In the genomic region with DNA sequence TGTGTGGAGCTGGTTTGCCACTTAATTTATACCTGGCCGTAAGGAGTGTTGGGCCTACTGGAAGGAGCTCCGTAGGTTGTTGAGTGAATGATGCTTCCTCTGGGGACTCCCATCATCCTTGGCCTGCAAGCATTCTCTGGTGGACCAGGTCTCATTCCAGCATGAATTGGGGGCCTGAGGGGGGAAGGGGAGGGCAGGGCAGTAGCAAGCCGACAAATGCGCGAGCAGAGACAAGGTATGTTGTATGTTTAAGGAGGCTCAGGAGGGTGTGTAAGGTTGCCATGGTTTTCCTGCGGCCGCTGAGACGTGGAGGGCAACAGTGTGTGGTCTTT, we compare ENCODE assay signal across 8 cellular contexts. TPM values are rescaled to one million over a fixed set of nuclear protein-coding genes. Genes with fewer than 3 reads are reported as not detected.
DNase-seq lines count a peak whose midpoint lies in the region; ATAC-seq lines count a peak whose summit lies in the region.

No MANE protein-coding gene starts in this region.

- H3K36me3 ChIP-seq in iPS-18a (ENCODE audit: control insufficient read depth, low read depth, low read length) = peaks cover 27% of the 10 kb centered on the region
- H3K36me3 ChIP-seq in stomach smooth muscle (ENCODE audit: control insufficient read depth in 2 of 2, insufficient read depth in 2 of 2, low read length in 2 of 2) = peaks cover 32 to 35% of the 10 kb centered on the region in 2 donors

- H3K4me1 ChIP-seq in iPS-18a (ENCODE audit: control insufficient read depth, low read depth, low read length) (peaks cover 9% of the 10 kb centered on the region), stomach smooth muscle (ENCODE audit: control insufficient read depth, insufficient read depth, low read length) (peaks cover 20% of the 10 kb centered on the region)

- peak; percentile 14 for DNase-seq in activated naive CD4-positive, alpha-beta T cell treated with anti-CD3 and anti-CD28 coated beads for 36 hours
- no peak for DNase-seq in activated naive CD4-positive, alpha-beta T cell treated with Interleukin-2 at 50 U/mL for 16 hours
- no peak for DNase-seq in activated naive CD4-positive, alpha-beta T cell treated with anti-CD3 and anti-CD28 coated beads, Interleukin-2, amount 50 U/mL, for 72 hours (ENCODE audit: low spot score in 2 of 2)
- DNase-seq in GM19240 (ENCODE audit: insufficient read length, low spot score) = no peak

- H3K9me3 Mint-ChIP-seq in activated naive CD4-positive, alpha-beta T cell treated with anti-CD3 and anti-CD28 coated beads for 36 hours = peaks cover 48% of the 10 kb centered on the region
- peaks cover 23 to 33% of the 10 kb centered on the region in 2 donors for H3K9me3 Mint-ChIP-seq in activated naive CD4-positive, alpha-beta T cell treated with anti-CD3 and anti-CD28 coated beads, Interleukin-2, amount 50 U/mL, for 72 hours

- H3K27ac ChIP-seq in iPS-18a (ENCODE audit: low read length) (no peak overlapping the region), stomach smooth muscle (ENCODE audit: low read length) (peak overlapping the region; percentile 89)

- ATAC-seq in activated naive CD4-positive, alpha-beta T cell treated with anti-CD3 and anti-CD28 coated beads, Interleukin-2, amount 50 U/mL, for 72 hours = peak in 1 of 2 donors; percentile 6
- ATAC-seq in GM21367 (IDR thresholded peaks at IDR 0.05; ENCODE audit: unreplicated experiment) (no peak), HG03520 (IDR thresholded peaks at IDR 0.05; ENCODE audit: unreplicated experiment) (no peak)

- H3K4me1 Mint-ChIP-seq in activated naive CD4-positive, alpha-beta T cell treated with anti-CD3 and anti-CD28 coated beads for 36 hours (ENCODE audit: low read depth) = peaks cover 20% of the 10 kb centered on the region

- peak overlapping the region; percentile 93 for H3K4me3 Mint-ChIP-seq in activated naive CD4-positive, alpha-beta T cell treated with anti-CD3 and anti-CD28 coated beads for 36 hours

- H3K27me3 ChIP-seq in iPS-18a (ENCODE audit: control insufficient read depth, insufficient read depth, low read length) (no peaks in the 10 kb centered on the region), stomach smooth muscle (ENCODE audit: control insufficient read depth in 1 of 2, insufficient read depth in 2 of 2, low read length in 2 of 2) (no peaks in the 10 kb centered on the region)

- H3K9ac ChIP-seq in iPS-18a (ENCODE audit: low read length) = peak overlapping the region; percentile 66
- peak overlapping the region; percentile 94 to 95 for H3K9ac ChIP-seq in stomach smooth muscle (ENCODE audit: low read length in 2 of 2)

- intact Hi-C loops in activated naive CD4-positive, alpha-beta T cell treated with anti-CD3 and anti-CD28 coated beads for 36 hours (cut with micrococcal nuclease) = loop anchor here (5.0 kb wide), 1 partner anchor 810 kb away; a partner anchor contains a TSS

- H3K9me3 ChIP-seq in iPS-18a (ENCODE audit: control insufficient read depth, low read depth, low read length) = peaks cover 33% of the 10 kb centered on the region
- H3K9me3 ChIP-seq in stomach smooth muscle (ENCODE audit: control insufficient read depth in 2 of 2, low read length in 2 of 2) = no peaks in the 10 kb centered on the region

- H3K27me3 Mint-ChIP-seq in activated naive CD4-positive, alpha-beta T cell treated with anti-CD3 and anti-CD28 coated beads for 36 hours (ENCODE audit: low read depth) = peaks cover 5% of the 10 kb centered on the region

- H3K4me3 ChIP-seq in iPS-18a (ENCODE audit: low read length) (peak overlapping the region; percentile 98), stomach smooth muscle (ENCODE audit: low read length in 2 of 2) (peak overlapping the region; percentile 98 to 100)

- CTCF ChIA-PET in activated naive CD4-positive, alpha-beta T cell treated with anti-CD3 and anti-CD28 coated beads for 36 hours (lab: Charles Lee) = no interaction called here

- peaks cover 74% of the 10 kb centered on the region for H3K36me3 Mint-ChIP-seq in activated naive CD4-positive, alpha-beta T cell treated with anti-CD3 and anti-CD28 coated beads for 36 hours (ENCODE audit: low read depth)
- H3K36me3 Mint-ChIP-seq in activated naive CD4-positive, alpha-beta T cell treated with anti-CD3 and anti-CD28 coated beads, Interleukin-2, amount 50 U/mL, for 72 hours = peaks cover 79 to 80% of the 10 kb centered on the region in 2 donors

- peak overlapping the region; percentile 82 for H3K27ac Mint-ChIP-seq in activated naive CD4-positive, alpha-beta T cell treated with anti-CD3 and anti-CD28 coated beads for 36 hours
- peak overlapping the region; percentile 50 to 95 for H3K27ac Mint-ChIP-seq in activated naive CD4-positive, alpha-beta T cell treated with anti-CD3 and anti-CD28 coated beads, Interleukin-2, amount 50 U/mL, for 72 hours

RNA-seq across cellular contexts. Expression of a gene that starts 0.7 kb away (rescaled TPM):
- 10 to 100 TPM; 18.4 to 18.5 TPM for total RNA-seq in activated naive CD4-positive, alpha-beta T cell treated with anti-CD3 and anti-CD28 coated beads for 36 hours
- total RNA-seq in activated naive CD4-positive, alpha-beta T cell treated with anti-CD3 and anti-CD28 coated beads, Interleukin-2, amount 50 U/mL, for 72 hours = 10 to 100 TPM; 23.0 to 27.6 TPM

RNA-seq across cellular contexts. Expression of a gene that starts 24.7 kb away (rescaled TPM):
- not detected for total RNA-seq in activated naive CD4-positive, alpha-beta T cell treated with anti-CD3 and anti-CD28 coated beads for 36 hours
- not detected for total RNA-seq in activated naive CD4-positive, alpha-beta T cell treated with anti-CD3 and anti-CD28 coated beads, Interleukin-2, amount 50 U/mL, for 72 hours

RNA-seq across cellular contexts. Expression of a gene that starts 38.8 kb away (rescaled TPM):
- 1 to 10 TPM in 1 of 2 experiments, under 1 TPM in 1; 0.40 to 1.2 TPM for total RNA-seq in activated naive CD4-positive, alpha-beta T cell treated with anti-CD3 and anti-CD28 coated beads for 36 hours
- 1 to 10 TPM; 1.2 to 1.4 TPM for total RNA-seq in activated naive CD4-positive, alpha-beta T cell treated with anti-CD3 and anti-CD28 coated beads, Interleukin-2, amount 50 U/mL, for 72 hours

RNA-seq across cellular contexts. Expression of a gene that starts 47.0 kb away (rescaled TPM):
- not detected for total RNA-seq in activated naive CD4-positive, alpha-beta T cell treated with anti-CD3 and anti-CD28 coated beads for 36 hours
- not detected for total RNA-seq in activated naive CD4-positive, alpha-beta T cell treated with anti-CD3 and anti-CD28 coated beads, Interleukin-2, amount 50 U/mL, for 72 hours

RNA-seq across cellular contexts. Expression of a gene that starts 48.4 kb away (rescaled TPM):
- 1 to 10 TPM; 6.0 to 6.5 TPM for total RNA-seq in activated naive CD4-positive, alpha-beta T cell treated with anti-CD3 and anti-CD28 coated beads for 36 hours
- total RNA-seq in activated naive CD4-positive, alpha-beta T cell treated with anti-CD3 and anti-CD28 coated beads, Interleukin-2, amount 50 U/mL, for 72 hours = 10 to 100 TPM in 1 of 2 donors, 1 to 10 TPM in 1; 8.9 to 21.5 TPM
